In genomic region chr10:124417846-124418725, GRCh38 we compare ENCODE assay signal across 8 cellular contexts. TPM values are rescaled to one million over a fixed set of nuclear protein-coding genes. Genes with fewer than 3 reads are reported as not detected.
DNase-seq lines count a peak whose midpoint lies in the region; ATAC-seq lines count a peak whose summit lies in the region.

No MANE protein-coding gene starts in this region.

- WGBS in esophagus, 2 donors: 4 to 6% methylated on average over 51 to 66 of the region's 66 CpGs

- no peaks in the 10 kb centered on the region for H3K9me3 ChIP-seq in esophagus (ENCODE audit: control insufficient read depth in 2 of 2, insufficient read depth in 1 of 2, low read depth in 1 of 2, low read length in 1 of 2)

- peaks cover 17% of the 10 kb centered on the region for H3K4me1 Mint-ChIP-seq in activated T-cell treated with anti-CD3 and anti-CD28 coated beads, Interleukin-2, amount 50 U/mL, for 4 hours (ENCODE audit: low read depth)

- H3K4me3 ChIP-seq in esophagus (ENCODE audit: low read depth in 1 of 2, low read length in 2 of 2): peak overlapping the region; percentile 72 to 83

- H3K36me3 ChIP-seq in esophagus (ENCODE audit: control insufficient read depth in 2 of 2, insufficient read depth in 2 of 2, low read length in 1 of 2): no peaks in the 10 kb centered on the region

- no peaks in the 10 kb centered on the region for H3K9me3 Mint-ChIP-seq in activated T-cell treated with anti-CD3 and anti-CD28 coated beads, Interleukin-2, amount 50 U/mL, for 4 hours

- peak overlapping the region; percentile 89 to 94 for H3K27ac ChIP-seq in esophagus (ENCODE audit: low read depth in 2 of 2, low read length in 1 of 2)

- H3K36me3 Mint-ChIP-seq in activated T-cell treated with anti-CD3 and anti-CD28 coated beads, Interleukin-2, amount 50 U/mL, for 4 hours (ENCODE audit: insufficient read depth): peaks cover 2% of the 10 kb centered on the region

- peak overlapping the region; percentile 78 for H3K4me3 Mint-ChIP-seq in activated T-cell treated with anti-CD3 and anti-CD28 coated beads, Interleukin-2, amount 50 U/mL, for 4 hours

- peak; percentile 21 to 71 (median 69) for DNase-seq in NCI-H1417 (lab: John Stamatoyannopoulos, UW)
- no peak for DNase-seq in NCI-H1417 treated with DMSO at 0.1 percent for 48 hours (lab: John Stamatoyannopoulos, UW)
- peak; percentile 56 for DNase-seq in NCI-H69 (lab: John Stamatoyannopoulos, UW)
- DNase-seq in activated T-cell treated with anti-CD3 and anti-CD28 coated beads, Interleukin-2, amount 50 U/mL, for 4 hours: peak; percentile 31
- peak; percentile 38 for DNase-seq in mucosa of gallbladder (ENCODE audit: low spot score)
- peak; percentile 65 for DNase-seq in stimulated activated CD8-positive, alpha-beta memory T cell treated with anti-CD3 and anti-CD28 coated beads, Interleukin-4, amount 100 ng/mL, for 48 hours

- no peaks in the 10 kb centered on the region for H3K27me3 ChIP-seq in esophagus (ENCODE audit: control insufficient read depth in 1 of 2, insufficient read depth in 2 of 2, low read length in 2 of 2)

- no peaks in the 10 kb centered on the region for H3K4me1 ChIP-seq in esophagus (ENCODE audit: control insufficient read depth in 2 of 2, insufficient read depth in 2 of 2, low read length in 1 of 2)

- peak; percentile 31 for ATAC-seq in HG02981 (IDR thresholded peaks at IDR 0.05; ENCODE audit: unreplicated experiment)
- peak; percentile 55 to 58 for ATAC-seq in activated T-cell treated with anti-CD3 and anti-CD28 coated beads, Interleukin-2, amount 50 U/mL, for 4 hours

- peaks cover 8% of the 10 kb centered on the region for H3K27me3 Mint-ChIP-seq in activated T-cell treated with anti-CD3 and anti-CD28 coated beads, Interleukin-2, amount 50 U/mL, for 4 hours (ENCODE audit: low read depth)

RNA-seq across cellular contexts. Expression of gene OAT, which starts 0.6 kb away (rescaled TPM):
- total RNA-seq in activated T-cell treated with anti-CD3 and anti-CD28 coated beads, Interleukin-2, amount 50 U/mL, for 4 hours: 10 to 100 TPM; 42.9 to 50.5 (median 46.8) TPM
- polyA plus RNA-seq in esophagus: 10 to 100 TPM; 46.3 to 99.7 TPM
- 133 TPM for total RNA-seq in mucosa of gallbladder

RNA-seq across cellular contexts. Expression of gene NKX1-2, which starts 31.7 kb away (rescaled TPM):
- total RNA-seq in activated T-cell treated with anti-CD3 and anti-CD28 coated beads, Interleukin-2, amount 50 U/mL, for 4 hours: not detected
- under 1 TPM; 0.33 to 0.35 TPM for polyA plus RNA-seq in esophagus
- 0.09 TPM for total RNA-seq in mucosa of gallbladder

RNA-seq across cellular contexts. Expression of gene LHPP, which starts 43.5 kb away (rescaled TPM):
- 1 to 10 TPM; 2.5 to 3.3 (median 3.2) TPM for total RNA-seq in activated T-cell treated with anti-CD3 and anti-CD28 coated beads, Interleukin-2, amount 50 U/mL, for 4 hours
- polyA plus RNA-seq in esophagus: 10 to 100 TPM; 23.0 to 23.4 TPM
- total RNA-seq in mucosa of gallbladder: 35.9 TPM
